Comparison of ENCODE assay signal across 8 cellular contexts in genomic region chr18:5868218-5868904, GRCh38. TPM values are rescaled to one million over a fixed set of nuclear protein-coding genes. Genes with fewer than 3 reads are reported as not detected.
DNase-seq lines count a peak whose midpoint lies in the region; ATAC-seq and TF ChIP-seq lines count a peak whose summit lies in the region.

No MANE protein-coding gene starts in this region.

- H3K9me3 Mint-ChIP-seq in activated CD4-positive, alpha-beta T cell treated with anti-CD3 and anti-CD28 coated beads, Interleukin-2, amount 10 ng/mL, durations not matched to agents 7 days and 5 days = no peaks in the 10 kb centered on the region

- no peaks in the 10 kb centered on the region for H3K9me3 ChIP-seq in tibial artery

- TF ChIP-seq CTCF in choroid plexus epithelial cell (conservative IDR thresholded peaks at IDR 0.05; ENCODE audit: low read depth, low read length) = peak; percentile 90
- TF ChIP-seq CTCF in tibial artery (IDR thresholded peaks at IDR 0.05) = peak; percentile 45 to 49

- DNase-seq in activated CD4-positive, alpha-beta T cell treated with anti-CD3 and anti-CD28 coated beads, Interleukin-2, amount 10 ng/mL, durations not matched to agents 7 days and 5 days = peak; percentile 59
- DNase-seq in activated CD4-positive, alpha-beta T cell treated with anti-CD3 and anti-CD28 coated beads, Interleukin-2, amount 50 U/mL, for 1 hour = no peak
- DNase-seq in KG1 (lab: John Stamatoyannopoulos, UW) (peak; percentile 80), RKO (ENCODE audit: low spot score) (peak; percentile 84), choroid plexus epithelial cell (ENCODE audit: low read depth) (peak; percentile 95), left kidney (ENCODE audit: low read depth, low spot score) (peak; percentile 97), tibial artery (peak in 1 of 2 donors; percentile 60)

- no peaks in the 10 kb centered on the region for H3K4me1 ChIP-seq in tibial artery

- no peaks in the 10 kb centered on the region for H3K36me3 Mint-ChIP-seq in activated CD4-positive, alpha-beta T cell treated with anti-CD3 and anti-CD28 coated beads, Interleukin-2, amount 10 ng/mL, durations not matched to agents 7 days and 5 days (ENCODE audit: low read depth)

- H3K4me3 Mint-ChIP-seq in activated CD4-positive, alpha-beta T cell treated with anti-CD3 and anti-CD28 coated beads, Interleukin-2, amount 10 ng/mL, durations not matched to agents 7 days and 5 days = no peak overlapping the region

- CTCF ChIA-PET in activated CD4-positive, alpha-beta T cell treated with anti-CD3 and anti-CD28 coated beads, Interleukin-2, amount 10 ng/mL, durations not matched to agents 7 days and 5 days (lab: Charles Lee) = no interaction called here

- H3K27me3 Mint-ChIP-seq in activated CD4-positive, alpha-beta T cell treated with anti-CD3 and anti-CD28 coated beads, Interleukin-2, amount 10 ng/mL, durations not matched to agents 7 days and 5 days = no peaks in the 10 kb centered on the region

- no peaks in the 10 kb centered on the region for H3K27me3 ChIP-seq in tibial artery

- ATAC-seq in GM21786 (IDR thresholded peaks at IDR 0.05; ENCODE audit: unreplicated experiment) = peak; percentile 81

- no peaks in the 10 kb centered on the region for H3K36me3 ChIP-seq in tibial artery

- intact Hi-C loops in tibial artery (cut with DNase I; ENCODE audit: low total_unique reads) = no loop called here

- H3K4me1 Mint-ChIP-seq in activated CD4-positive, alpha-beta T cell treated with anti-CD3 and anti-CD28 coated beads, Interleukin-2, amount 10 ng/mL, durations not matched to agents 7 days and 5 days = no peaks in the 10 kb centered on the region

- POLR2A ChIA-PET in activated CD4-positive, alpha-beta T cell treated with anti-CD3 and anti-CD28 coated beads, Interleukin-2, amount 10 ng/mL, durations not matched to agents 7 days and 5 days (lab: Charles Lee) = no interaction called here

- no peak overlapping the region for H3K27ac ChIP-seq in tibial artery

- H3K27ac Mint-ChIP-seq in activated CD4-positive, alpha-beta T cell treated with anti-CD3 and anti-CD28 coated beads, Interleukin-2, amount 10 ng/mL, durations not matched to agents 7 days and 5 days = no peak overlapping the region

- no peak overlapping the region for H3K4me3 ChIP-seq in choroid plexus epithelial cell (ENCODE audit: low read depth, low read length)
- no peak overlapping the region for H3K4me3 ChIP-seq in tibial artery

RNA-seq across cellular contexts. Expression of gene TMEM200C, which starts 27.0 kb away (rescaled TPM):
- not detected for total RNA-seq in activated CD4-positive, alpha-beta T cell treated with anti-CD3 and anti-CD28 coated beads, Interleukin-2, amount 10 ng/mL, durations not matched to agents 7 days and 5 days
